In genomic region chr14:104550340-104550848, GRCh38 we compare ENCODE assay signal across 18 cellular contexts. TPM values are rescaled to one million over a fixed set of nuclear protein-coding genes. Genes with fewer than 3 reads are reported as not detected.
"Had no signal": no experiment of that assay in that cellular context is flagged by ENCODE, and none has a peak within 500 bp of the region (broad histone marks: within the 10 kb centered on the region; RNA-seq: fewer than 3 reads in every experiment).

No MANE protein-coding gene starts in this region.

- H3K9me3 Mint-ChIP-seq: activated CD8-positive, alpha-beta T cell treated with anti-CD3 and anti-CD28 coated beads for 36 hours; activated T-cell treated with anti-CD3 and anti-CD28 coated beads, Interleukin-2, amount 50 U/mL, for 72 hours; stimulated activated naive CD8-positive, alpha-beta T cell treated with anti-CD3 and anti-CD28 coated beads, Interleukin-15, amount 100 ng/mL, for 72 hours had no signal

- FAIRE-seq: astrocyte, colon, keratinocyte had no signal

- H3K4me3 Mint-ChIP-seq: activated CD8-positive, alpha-beta T cell treated with anti-CD3 and anti-CD28 coated beads for 36 hours; activated T-cell treated with anti-CD3 and anti-CD28 coated beads, Interleukin-2, amount 50 U/mL, for 72 hours; memory B cell; naive thymus-derived CD8-positive, alpha-beta T cell; stimulated activated naive CD8-positive, alpha-beta T cell treated with anti-CD3 and anti-CD28 coated beads, Interleukin-15, amount 100 ng/mL, for 72 hours; WTC11 had no signal

- H3K9me3 ChIP-seq: neutrophil, prostate gland had no signal

- H3K36me3 ChIP-seq: neutrophil, prostate gland had no signal

- H3K27ac Mint-ChIP-seq: activated CD8-positive, alpha-beta T cell treated with anti-CD3 and anti-CD28 coated beads for 36 hours; activated T-cell treated with anti-CD3 and anti-CD28 coated beads, Interleukin-2, amount 50 U/mL, for 72 hours; memory B cell; stimulated activated naive CD8-positive, alpha-beta T cell treated with anti-CD3 and anti-CD28 coated beads, Interleukin-15, amount 100 ng/mL, for 72 hours; WTC11 had no signal

- H3K36me3 Mint-ChIP-seq: memory B cell, WTC11 had no signal

- H3K27me3 ChIP-seq: hepatocyte had no signal

- H3K4me1 ChIP-seq: prostate gland had no signal

- H3K4me3 ChIP-seq: hepatocyte, prostate gland had no signal

- H3K27ac ChIP-seq: hepatocyte, neutrophil, prostate gland had no signal

- DNase-seq: activated CD4-positive, alpha-beta T cell treated with anti-CD3 and anti-CD28 coated beads for 4 hours; activated CD8-positive, alpha-beta T cell treated with anti-CD3 and anti-CD28 coated beads for 36 hours; activated T-cell treated with anti-CD3 and anti-CD28 coated beads, Interleukin-2, amount 50 U/mL, for 72 hours; left ventricle myocardium superior; naive thymus-derived CD8-positive, alpha-beta T cell; stimulated activated CD4-positive, alpha-beta T cell treated with anti-CD3 and anti-CD28 coated beads, Interleukin-1b, Interleukin-23, amount 100 ng/mL, for 48 hours; stimulated activated naive CD8-positive, alpha-beta T cell treated with anti-CD3 and anti-CD28 coated beads, Interleukin-15, amount 100 ng/mL, for 72 hours; T-helper 2 cell had no signal

- H3K4me1 Mint-ChIP-seq: memory B cell; naive thymus-derived CD8-positive, alpha-beta T cell; stimulated activated naive CD8-positive, alpha-beta T cell treated with anti-CD3 and anti-CD28 coated beads, Interleukin-15, amount 100 ng/mL, for 72 hours had no signal

RNA-seq across cellular contexts. Expression of gene C14orf180, which starts 29.2 kb away (rescaled TPM):
- total RNA-seq: activated CD8-positive, alpha-beta T cell treated with anti-CD3 and anti-CD28 coated beads for 36 hours; activated T-cell treated with anti-CD3 and anti-CD28 coated beads, Interleukin-2, amount 50 U/mL, for 72 hours; astrocyte; esophagus mucosa; naive thymus-derived CD8-positive, alpha-beta T cell; temporal lobe; WTC11 had no signal
- polyA plus RNA-seq: keratinocyte; naive thymus-derived CD8-positive, alpha-beta T cell had no signal

RNA-seq across cellular contexts. Expression of gene TMEM179, which starts 54.2 kb away (rescaled TPM):
- total RNA-seq: activated CD8-positive, alpha-beta T cell treated with anti-CD3 and anti-CD28 coated beads for 36 hours; esophagus mucosa; left ventricle myocardium superior; naive thymus-derived CD8-positive, alpha-beta T cell had no signal
- polyA plus RNA-seq: keratinocyte; naive thymus-derived CD8-positive, alpha-beta T cell had no signal
